Comparison of ENCODE assay signal across 17 cellular contexts in the genomic region with DNA sequence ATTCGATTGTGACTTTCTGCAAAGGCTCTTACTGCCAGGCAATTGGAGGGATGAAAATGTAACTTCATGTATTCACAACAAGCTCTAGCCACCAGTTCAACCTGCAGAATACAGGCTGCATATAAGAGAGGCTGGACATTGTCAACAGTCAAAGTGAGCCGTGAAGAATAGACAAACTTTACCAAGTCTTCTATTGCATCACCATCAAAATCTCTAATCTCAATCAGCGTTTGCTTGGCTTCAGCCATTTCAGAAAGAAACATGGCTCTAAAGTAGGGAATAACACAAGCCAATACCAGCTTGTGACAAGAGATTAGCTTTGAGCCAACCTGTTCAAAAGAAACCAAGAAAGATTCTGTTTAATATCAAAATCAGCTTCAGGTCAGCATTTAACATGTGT. TPM values are rescaled to one million over a fixed set of nuclear protein-coding genes. Genes with fewer than 3 reads are reported as not detected.
DNase-seq lines count a peak whose midpoint lies in the region; ATAC-seq, FAIRE-seq and TF ChIP-seq lines count a peak whose summit lies in the region.
"Had no signal": no experiment of that assay in that cellular context is flagged by ENCODE, and none has a peak within 500 bp of the region (broad histone marks: within the 10 kb centered on the region; RNA-seq: fewer than 3 reads in every experiment).

No MANE protein-coding gene starts in this region.

- H3K79me1 ChIP-seq in IMR-90 (ENCODE audit: low read depth in 1 of 2, low read length in 2 of 2), result peaks cover 0 to 11% of the 10 kb centered on the region in 2 experiments; a peak in 3 of 4 replicates

- H3K9me1 ChIP-seq in IMR-90 (ENCODE audit: insufficient read depth, low read length), result peaks cover 6% of the 10 kb centered on the region; the same call in 1 of the 2 replicates
- H3K9me1 ChIP-seq in K562 (ENCODE audit: control insufficient read depth, insufficient read depth, low read length), result no peaks in the 10 kb centered on the region
- H3K9me1 ChIP-seq in keratinocyte (ENCODE audit: control insufficient read depth, extremely low read depth, insufficient read depth, low read length), result no peaks in the 10 kb centered on the region

- DNase-seq in IMR-90 (no peak), K562 (ENCODE audit: extremely low read depth in 1 of 4, low spot score in 3 of 4) (no peak), keratinocyte (ENCODE audit: low read depth, low spot score) (no peak)
- DNase-seq in effector memory CD8-positive, alpha-beta T cell, result no peak
- DNase-seq: Calu3; CD4-positive, alpha-beta memory T cell; COR-L47; DMS53; DMS79 treated with DMSO at 0.1 percent for 48 hours; GF-D8; GM23248; H9 had no signal

- no peaks in the 10 kb centered on the region for H3K9me3 Mint-ChIP-seq in effector memory CD8-positive, alpha-beta T cell
- H3K9me3 Mint-ChIP-seq: CD4-positive, alpha-beta memory T cell; H9 had no signal

- no peak overlapping the region for H3K18ac ChIP-seq in IMR-90 (ENCODE audit: low read depth, low read length)

- H3K36me3 ChIP-seq in IMR-90 (ENCODE audit: control insufficient read depth, insufficient read depth, low read length) (no peaks in the 10 kb centered on the region), K562 (ENCODE audit: control insufficient read depth, insufficient read depth, low read length) (no peaks in the 10 kb centered on the region), keratinocyte (ENCODE audit: control insufficient read depth in 2 of 2, extremely low read depth in 1 of 2, insufficient read depth in 2 of 2, low read length in 2 of 2) (no peaks in the 10 kb centered on the region)

- in situ Hi-C loops in IMR-90 (cut with MboI; ENCODE audit: low sequenced_read_pairs) (no loop called here), K562 (cut with MboI) (no loop called here)

- H3K27me3 Mint-ChIP-seq in effector memory CD8-positive, alpha-beta T cell, result no peaks in the 10 kb centered on the region
- H3K27me3 Mint-ChIP-seq: CD4-positive, alpha-beta memory T cell had no signal

- H3K4me3 Mint-ChIP-seq in effector memory CD8-positive, alpha-beta T cell, result no peak overlapping the region
- H3K4me3 Mint-ChIP-seq: CD4-positive, alpha-beta memory T cell; H9 had no signal

- H3K79me2 ChIP-seq in K562 (ENCODE audit: control insufficient read depth, insufficient read depth, low read length) (0 out of 3 replicates have a peak, but pooled peaks cover 5% of the 10 kb centered on the region), keratinocyte (ENCODE audit: control insufficient read depth, insufficient read depth, low read length) (no peaks in the 10 kb centered on the region)

- CTCF ChIA-PET in IMR-90 (lab: Yijun Ruan, JAX), result no interaction called here
- CTCF ChIA-PET in K562 (lab: Yijun Ruan, JAX; ENCODE audit: low intra/inter-chr PET ratio), result no interaction called here

- H4K20me1 ChIP-seq in IMR-90 (ENCODE audit: insufficient read depth, low read length), result no peaks in the 10 kb centered on the region
- H4K20me1 ChIP-seq in K562 (replicated peaks; ENCODE audit: control insufficient read depth, insufficient read depth, low read length), result no peaks in the 10 kb centered on the region
- no peaks in the 10 kb centered on the region for H4K20me1 ChIP-seq in keratinocyte (ENCODE audit: control insufficient read depth, extremely low read depth, insufficient read depth, low read length)

- no peak overlapping the region for H3K27ac Mint-ChIP-seq in effector memory CD8-positive, alpha-beta T cell
- H3K27ac Mint-ChIP-seq: CD4-positive, alpha-beta memory T cell; H9 had no signal

- H3K9me3 ChIP-seq in IMR-90 (ENCODE audit: control insufficient read depth, insufficient read depth, low read length) (no peaks in the 10 kb centered on the region; the same call in 1 of the 2 replicates), K562 (replicated peaks; ENCODE audit: control insufficient read depth, insufficient read depth, low read depth, low read length) (no peaks in the 10 kb centered on the region), keratinocyte (ENCODE audit: control insufficient read depth, low read depth, low read length) (no peaks in the 10 kb centered on the region)

- no peaks in the 10 kb centered on the region for H3K4me1 Mint-ChIP-seq in effector memory CD8-positive, alpha-beta T cell (ENCODE audit: low read depth in 2 of 2)

- no peak overlapping the region for H4K8ac ChIP-seq in IMR-90 (ENCODE audit: low read depth in 2 of 2, low read length in 2 of 2)

- no peak overlapping the region for H3K56ac ChIP-seq in IMR-90 (ENCODE audit: extremely low read depth, insufficient read depth, low read length)

- H3K14ac ChIP-seq in IMR-90 (replicated peaks; ENCODE audit: low read depth, low read length), result no peak overlapping the region

- H3K4me1 ChIP-seq in IMR-90 (ENCODE audit: control insufficient read depth, insufficient read depth, low read length), result peaks cover 3% of the 10 kb centered on the region; the same call in 1 of the 2 replicates
- H3K4me1 ChIP-seq in K562 (replicated peaks in 1 of 2; ENCODE audit: control insufficient read depth in 2 of 2, insufficient read depth in 2 of 2, low read length in 2 of 2), result no peaks in the 10 kb centered on the region; a peak in 2 of 5 replicates
- H3K4me1 ChIP-seq in keratinocyte (ENCODE audit: control insufficient read depth, extremely low read depth, insufficient read depth, low read length), result no peaks in the 10 kb centered on the region

- POLR2A ChIA-PET in IMR-90 (lab: Charles Lee; ENCODE audit: unreplicated experiment) (no interaction called here), K562 (lab: Yijun Ruan, JAX) (interaction anchor here (0.9 kb wide), 1 partner anchor 15 kb away, joined by 3 read pairs; no protein-coding TSS in a partner anchor)

- BruUV-seq in IMR-90 (replicated peaks; lab: Mats Ljungman, UMichigan) (no TSS peak), K562 (replicated peaks; lab: Mats Ljungman, UMichigan) (no TSS peak)

- H3K4ac ChIP-seq in IMR-90 (ENCODE audit: low read depth, low read length), result no peak overlapping the region

- H3K9ac ChIP-seq in IMR-90 (ENCODE audit: low read depth, low read length) (no peak overlapping the region), K562 (ENCODE audit: insufficient read depth in 1 of 2, low read depth in 2 of 2, low read length in 2 of 2) (no peak overlapping the region), keratinocyte (ENCODE audit: control insufficient read depth, extremely low read depth, insufficient read depth, low read length) (no peak overlapping the region)
- H3K9ac ChIP-seq: GM23248 had no signal

- TF ChIP-seq POLR2A in IMR-90 (IDR thresholded peaks at IDR 0.05; ENCODE audit: low read depth, low read length) (no peak), K562 (conservative IDR thresholded peaks at IDR 0.05) (no peak)

- TF ChIP-seq RAD21 in IMR-90 (IDR thresholded peaks at IDR 0.05; ENCODE audit: low read length) (no peak), K562 (CRISPR knock-in tag; conservative IDR thresholded peaks at IDR 0.05 in 1 of 2, IDR thresholded peaks at IDR 0.05 in 1 of 2) (no peak)

- H3K4me3 ChIP-seq in IMR-90 (ENCODE audit: insufficient read depth, low read depth, low read length), result no peak overlapping the region
- H3K4me3 ChIP-seq in K562, result no peak overlapping the region
- H3K4me3 ChIP-seq in keratinocyte (ENCODE audit: control insufficient read depth in 2 of 3, extremely low read depth in 1 of 3, insufficient read depth in 2 of 3, low read depth in 1 of 3, low read length in 3 of 3), result no peak overlapping the region
- H3K4me3 ChIP-seq: GM23248 had no signal

- TF ChIP-seq CTCF in IMR-90 (conservative IDR thresholded peaks at IDR 0.05; ENCODE audit: low read depth, low read length) (no peak), K562 (IDR thresholded peaks at IDR 0.05 in 2 of 3, conservative IDR thresholded peaks at IDR 0.05 in 1 of 3; ENCODE audit: insufficient read depth in 2 of 3, low read depth in 1 of 3, low read length in 3 of 3) (no peak), keratinocyte (optimal IDR thresholded peaks at IDR 0.05 in 1 of 3, IDR thresholded peaks at IDR 0.05 in 1 of 3, conservative IDR thresholded peaks at IDR 0.05 in 1 of 3; ENCODE audit: extremely low read depth in 1 of 3, insufficient read depth in 2 of 3, low read length in 3 of 3) (no peak)

- H3K4me2 ChIP-seq in IMR-90 (ENCODE audit: low read depth, low read length) (no peak overlapping the region), K562 (ENCODE audit: insufficient read depth, low read length) (no peak overlapping the region), keratinocyte (ENCODE audit: control insufficient read depth, extremely low read depth, insufficient read depth, low read depth, low read length) (no peak overlapping the region)

- H2BK15ac ChIP-seq in IMR-90 (ENCODE audit: low read depth, low read length), result no peak overlapping the region

- WGBS in IMR-90 (ENCODE audit: extremely low coverage in 2 of 2, insufficient read length in 1 of 2), 2 experiments, result no CpG with 5 or more reads among the region's 3 CpGs
- 53% methylated on average over 3 of the region's 3 CpGs for WGBS in K562 (ENCODE audit: insufficient coverage, low coverage, missing lambda C conversion rate)

- FAIRE-seq in K562 (lab: Jason Lieb, UNC) (peak; percentile 32), keratinocyte (lab: Jason Lieb, UNC) (peak; percentile 48)
- FAIRE-seq: GM12892, GM19239 had no signal

- H2BK120ac ChIP-seq in IMR-90 (ENCODE audit: low read depth, low read length), result no peak overlapping the region

- intact Hi-C loops in IMR-90 (cut with micrococcal nuclease), result no loop called here
- intact Hi-C loops in K562 (cut with micrococcal nuclease), result no loop called here

- TF ChIP-seq EP300 in K562 (IDR thresholded peaks at IDR 0.05; ENCODE audit: low read length), result no peak

- H3K27ac ChIP-seq in IMR-90 (ENCODE audit: insufficient read depth, low read length), result no peak overlapping the region
- H3K27ac ChIP-seq in K562 (ENCODE audit: extremely low read depth, low read depth, low read length), result no peak overlapping the region
- no peak overlapping the region for H3K27ac ChIP-seq in keratinocyte (ENCODE audit: control insufficient read depth, insufficient read depth, low read length)
- H3K27ac ChIP-seq: GM23248 had no signal

- H4K91ac ChIP-seq in IMR-90 (ENCODE audit: insufficient read depth, low read depth, low read length), result no peak overlapping the region

- no peak overlapping the region for H2BK5ac ChIP-seq in IMR-90 (ENCODE audit: low read depth, low read length, poor library complexity, severe bottlenecking)

- dilution Hi-C loops in IMR-90 (cut with HindIII; ENCODE audit: low sequenced_read_pairs, unreplicated experiment), result no loop called here
- dilution Hi-C loops in keratinocyte (cut with MboI; ENCODE audit: extremely low pct_ligation_motif_present, low sequenced_read_pairs), result no loop called here

- no peak overlapping the region for H2BK20ac ChIP-seq in IMR-90 (ENCODE audit: low read depth, low read length)

- no peak overlapping the region for H3K23ac ChIP-seq in IMR-90 (ENCODE audit: low read depth, low read length)

- H3K27me3 ChIP-seq in IMR-90 (ENCODE audit: control insufficient read depth, insufficient read depth, low read length) (no peaks in the 10 kb centered on the region), K562 (ENCODE audit: control insufficient read depth in 2 of 2, insufficient read depth in 2 of 2, low read length in 2 of 2) (no peaks in the 10 kb centered on the region), keratinocyte (ENCODE audit: control insufficient read depth, extremely low read depth, insufficient read depth, low read length) (no peaks in the 10 kb centered on the region)

- H2AK5ac ChIP-seq in IMR-90 (ENCODE audit: low read depth, low read length), result no peak overlapping the region

- no peak overlapping the region for H4K5ac ChIP-seq in IMR-90 (ENCODE audit: low read depth, low read length)

- ATAC-seq in IMR-90 (ENCODE audit: low read depth) (no peak), K562 (no peak; the same call in 1 of the 3 replicates), GM19023 (IDR thresholded peaks at IDR 0.05; ENCODE audit: unreplicated experiment) (no peak), HG02678 (IDR thresholded peaks at IDR 0.05; ENCODE audit: unreplicated experiment) (no peak)
- no peak for ATAC-seq in effector memory CD8-positive, alpha-beta T cell (replicated peaks)
- ATAC-seq: HCT116 had no signal

- H3K36me3 Mint-ChIP-seq in effector memory CD8-positive, alpha-beta T cell (ENCODE audit: insufficient read depth), result peaks cover 4% of the 10 kb centered on the region

- H2AK9ac ChIP-seq in IMR-90 (replicated peaks; ENCODE audit: low read depth, low read length, poor library complexity), result no peak overlapping the region

- H2AFZ ChIP-seq in IMR-90 (replicated peaks; ENCODE audit: low read length, poor library complexity) (no peak overlapping the region), K562 (ENCODE audit: low read depth, low read length) (no peak overlapping the region), keratinocyte (ENCODE audit: control insufficient read depth, low read length) (no peak overlapping the region)
- H2AFZ ChIP-seq: GM23248 had no signal

RNA-seq across cellular contexts. Expression of a gene that starts 34.9 kb away (rescaled TPM):
- total RNA-seq in IMR-90 (2012; rRNA removed) (9.5 and 18.6 TPM in 2 replicates), K562 (2014; rRNA removed) (9.7 and 15.0 TPM in 2 replicates), K562 (2014; rRNA removed; fragmentation: Illumina TruSeq; extraction: Trizol) (25.3 and 29.2 TPM in 2 replicates), K562 (2015; rRNA removed; fragmentation: Illumina TruSeq; extraction: Trizol) (21.8 and 23.0 TPM in 2 replicates), K562 (2021) (16.8 and 18.2 TPM in 2 replicates)
- polyA plus RNA-seq in IMR-90 (2012; rRNA removed) (2.3 and 3.1 TPM in 2 replicates), K562 (2011; rRNA removed) (10.6 and 15.7 TPM in 2 replicates), K562 (2014; fragmentation: Illumina TruSeq; extraction: Trizol) (18.7 and 20.4 TPM in 2 replicates), K562 (2014; fragmentation: Nextera tagmentation; extraction: Ambion mirVana) (10 to 100 TPM in 1 of 2 experiments, 1 to 10 TPM in 1; 8.7 to 10.5 TPM), K562 (2014; rRNA removed) (13.0 and 13.2 TPM in 2 replicates), keratinocyte (3.0 to 6.7 TPM (median 4.4 TPM) in 3 replicates)
- 0.44 and 1.4 TPM in 2 replicates for polyA plus RNA-seq in IMR-90 (2012; cell fraction: cytosol; rRNA removed)
- polyA plus RNA-seq in IMR-90 (2012; cell fraction: nucleus; rRNA removed; ENCODE audit: low replicate concordance), result 0.53 and 1.6 TPM in 2 replicates
- total RNA-seq in K562 (2011; cell fraction: chromatin; rRNA removed; ENCODE audit: low replicate concordance), result 12.2 and 27.8 TPM in 2 replicates
- 8.3 TPM in 2 replicates for total RNA-seq in K562 (2011; cell fraction: nucleolus; rRNA removed)
- 12.0 and 23.4 TPM in 2 replicates for total RNA-seq in K562 (2011; cell fraction: nucleoplasm; rRNA removed)
- polyA plus RNA-seq in K562 (2011; cell fraction: cytosol; rRNA removed), result 3.0 and 8.9 TPM in 2 replicates
- 3.3 and 3.6 TPM in 2 replicates for polyA plus RNA-seq in K562 (2011; cell fraction: nucleus; rRNA removed)
- polyA plus RNA-seq in K562 (2012), result 8.6 and 16.8 TPM in 2 replicates
- 90.7 and 108 TPM in 2 replicates for polyA minus RNA-seq in K562 (2011; rRNA and poly(A)+ RNA removed)
- 18.0 and 24.5 TPM in 2 replicates for polyA minus RNA-seq in K562 (2011; cell fraction: cytosol; rRNA and poly(A)+ RNA removed)
- 12.4 and 17.0 TPM in 2 replicates for polyA minus RNA-seq in K562 (2011; cell fraction: nucleus; rRNA and poly(A)+ RNA removed)
- 19.3 TPM for polyA plus RNA-seq in keratinocyte (2011; ENCODE audit: low read depth)
- polyA plus RNA-seq in keratinocyte (2011; cell fraction: cytosol; rRNA removed), result 2.8 and 4.9 TPM in 2 replicates
- 3.3 and 4.4 TPM in 2 replicates for polyA plus RNA-seq in keratinocyte (2011; cell fraction: nucleus; rRNA removed)
- 5.6 and 6.8 TPM in 2 replicates for polyA plus RNA-seq in keratinocyte (2012; ENCODE audit: low replicate concordance)
- 2.3 to 15.0 TPM (median 6.0 TPM) in 3 replicates for polyA minus RNA-seq in keratinocyte
- 9.2 TPM for polyA minus RNA-seq in keratinocyte (2011; cell fraction: cytosol; rRNA and poly(A)+ RNA removed)
- polyA minus RNA-seq in keratinocyte (2011; cell fraction: nucleus; rRNA and poly(A)+ RNA removed), result 5.6 and 6.7 TPM in 2 replicates
